In genomic region chrX:42708222-42708621, GRCh38 we compare ENCODE assay signal across 33 cellular contexts.
DNase-seq lines count a peak whose midpoint lies in the region; ATAC-seq, FAIRE-seq and TF ChIP-seq lines count a peak whose summit lies in the region.
"Had no signal": no experiment of that assay in that cellular context is flagged by ENCODE, and none has a peak within 500 bp of the region (broad histone marks: within the 10 kb centered on the region; RNA-seq: fewer than 3 reads in every experiment).

No MANE protein-coding gene starts in this region.

- intact Hi-C loops in MCF 10A (cut with micrococcal nuclease) = no loop called here
- intact Hi-C loops in breast epithelium (cut with DNase I; ENCODE audit: low total_unique reads) = loop anchor here (1.0 kb wide), 1 partner anchor 9 kb away; no protein-coding TSS in a partner anchor
- intact Hi-C loops in sciatic nerve (cut with DNase I) = no loop called here
- intact Hi-C loops in dorsolateral prefrontal cortex (cut with DNase I) = no loop called here

- H3K4me1 ChIP-seq in breast epithelium = no peaks in the 10 kb centered on the region
- H3K4me1 ChIP-seq: Caco-2, lower lobe of right lung had no signal

- TF ChIP-seq CTCF in MCF 10A (IDR thresholded peaks at IDR 0.05; ENCODE audit: unreplicated experiment) (no peak), breast epithelium (IDR thresholded peaks at IDR 0.05) (no peak), D721Med (IDR thresholded peaks at IDR 0.05; ENCODE audit: insufficient read depth, missing control alignments) (no peak), dorsolateral prefrontal cortex (IDR thresholded peaks at IDR 0.05 in 54 of 56, conservative IDR thresholded peaks at IDR 0.05 in 2 of 56; ENCODE audit: low read depth in 1 of 56, partially characterized antibody in 56 of 56) (no peak)

- H3K36me3 ChIP-seq in breast epithelium = no peaks in the 10 kb centered on the region
- H3K36me3 ChIP-seq: BLaER1, lower lobe of right lung had no signal

- no peak overlapping the region for H3K4me3 ChIP-seq in breast epithelium
- H3K4me3 ChIP-seq in dorsolateral prefrontal cortex = no peak overlapping the region
- H3K4me3 ChIP-seq: BLaER1, hepatocyte, lower lobe of right lung, mucosa of descending colon, skin epidermis had no signal

- H3K4me1 Mint-ChIP-seq in MCF 10A (ENCODE audit: insufficient read depth, unreplicated experiment) = peaks cover 5% of the 10 kb centered on the region
- H3K4me1 Mint-ChIP-seq: immature natural killer cell, nephron progenitor cell had no signal

- peaks cover 6% of the 10 kb centered on the region for H3K36me3 Mint-ChIP-seq in MCF 10A (ENCODE audit: insufficient read depth, unreplicated experiment)
- H3K36me3 Mint-ChIP-seq: immature natural killer cell had no signal

- ATAC-seq in sciatic nerve = peak; percentile 59
- ATAC-seq: activated CD4-positive, CD25-positive, alpha-beta regulatory T cell treated with anti-CD3 and anti-CD28 coated beads, Interleukin-2, amount 50 U/mL, for 24 hours; activated CD8-positive, alpha-beta T cell treated with anti-CD3 and anti-CD28 coated beads for 36 hours; HCT116; mucosa of descending colon had no signal

- H3K27ac ChIP-seq in breast epithelium = no peak overlapping the region
- H3K27ac ChIP-seq in dorsolateral prefrontal cortex = no peak overlapping the region
- H3K27ac ChIP-seq: BLaER1, hepatocyte, lower lobe of right lung, skin epidermis had no signal

- DNase-seq in MCF 10A (ENCODE audit: unreplicated experiment) (peak; percentile 36), breast epithelium (ENCODE audit: low spot score in 2 of 2) (no peak), astrocyte of the hippocampus (ENCODE audit: low read depth, low spot score) (peak; percentile 20), fibroblast of peridontal ligament (ENCODE audit: extremely low read depth) (peak; percentile 61), sciatic nerve (ENCODE audit: low spot score) (no peak), D721Med (ENCODE audit: insufficient read length, low spot score) (no peak), dorsolateral prefrontal cortex (no peak), RKO (ENCODE audit: low spot score) (no peak)
- DNase-seq: 8988T; activated CD8-positive, alpha-beta T cell treated with anti-CD3 and anti-CD28 coated beads for 36 hours; activated effector memory CD4-positive, alpha-beta T cell treated with anti-CD3 and anti-CD28 coated beads, Interleukin-2, amount 50 U/mL, for 16 hours; Caco-2; DND-41; immature natural killer cell; lower lobe of right lung; mucosa of descending colon; NCI-H1092 treated with DMSO at 0.1 percent for 48 hours; NCI-H2029; NCI-H2227 treated with DMSO at 0.1 percent for 48 hours; nephron progenitor cell; stimulated activated CD4-positive, alpha-beta T cell treated with anti-CD3 and anti-CD28 coated beads, Interleukin-1b, Interleukin-23, amount 100 ng/mL, for 48 hours; trophoblast cell had no signal

- H3K27me3 Mint-ChIP-seq in MCF 10A (ENCODE audit: insufficient read depth, unreplicated experiment) = peaks cover 31% of the 10 kb centered on the region
- H3K27me3 Mint-ChIP-seq: activated CD8-positive, alpha-beta T cell treated with anti-CD3 and anti-CD28 coated beads for 36 hours; dendritic cell treated with granulocyte-macrophage colony-stimulating factor and Interleukin-4, amounts not matched to agents 40 ng/mL and 50 ng/mL, for 4 days had no signal

- no peak overlapping the region for H3K4me3 Mint-ChIP-seq in MCF 10A (ENCODE audit: unreplicated experiment)
- H3K4me3 Mint-ChIP-seq: activated CD8-positive, alpha-beta T cell treated with anti-CD3 and anti-CD28 coated beads for 36 hours; dendritic cell treated with granulocyte-macrophage colony-stimulating factor and Interleukin-4, amounts not matched to agents 40 ng/mL and 50 ng/mL, for 4 days; immature natural killer cell; nephron progenitor cell had no signal

- H3K27me3 ChIP-seq in breast epithelium (peaks cover 0 to 11% of the 10 kb centered on the region in 2 donors), dorsolateral prefrontal cortex (peaks cover 0 to 62% (median 14%) of the 10 kb centered on the region in 45 donors)
- H3K27me3 ChIP-seq: hepatocyte had no signal

- H3K9me3 Mint-ChIP-seq in MCF 10A (ENCODE audit: unreplicated experiment) = no peaks in the 10 kb centered on the region
- H3K9me3 Mint-ChIP-seq: activated CD8-positive, alpha-beta T cell treated with anti-CD3 and anti-CD28 coated beads for 36 hours; dendritic cell treated with granulocyte-macrophage colony-stimulating factor and Interleukin-4, amounts not matched to agents 40 ng/mL and 50 ng/mL, for 4 days; immature natural killer cell; nephron progenitor cell had no signal

- H3K9me3 ChIP-seq in breast epithelium = no peaks in the 10 kb centered on the region
- H3K9me3 ChIP-seq: BLaER1, Caco-2, lower lobe of right lung, mucosa of descending colon had no signal

- POLR2A ChIA-PET in MCF 10A (lab: Yijun Ruan, JAX) = no interaction called here

- no peak overlapping the region for H3K27ac Mint-ChIP-seq in MCF 10A (ENCODE audit: low read depth, unreplicated experiment)
- H3K27ac Mint-ChIP-seq: activated CD8-positive, alpha-beta T cell treated with anti-CD3 and anti-CD28 coated beads for 36 hours; dendritic cell treated with granulocyte-macrophage colony-stimulating factor and Interleukin-4, amounts not matched to agents 40 ng/mL and 50 ng/mL, for 4 days; immature natural killer cell; nephron progenitor cell had no signal

- CTCF ChIA-PET in MCF 10A (lab: Yijun Ruan, JAX) = no interaction called here

- no peak for TF ChIP-seq POLR2A in breast epithelium (IDR thresholded peaks at IDR 0.05)

- no TSS peak for BruUV-seq in MCF 10A (replicated peaks; lab: Mats Ljungman, UMichigan)

- FAIRE-seq in D721Med (lab: Jason Lieb, UNC) = no peak
- FAIRE-seq: bronchial epithelial cell, frontal cortex, GM12891, RCC 7860, TTC549 had no signal

Comparison
In these comparisons a context has a peak if more than half of its experiments do, and no peak if none do; other contexts are left out.
1. DNase-seq: peak in MCF 10A (single experiment), astrocyte of the hippocampus (single experiment) and fibroblast of peridontal ligament (single experiment); none in breast epithelium (0 of 2), sciatic nerve (single experiment), D721Med (single experiment), dorsolateral prefrontal cortex (0 of 10) and RKO (single experiment).